Comparison of ENCODE assay signal across 1 cellular context in genomic region chr20:32462900-32463641, GRCh38.
TF ChIP-seq lines count a peak whose summit lies in the region.

No MANE protein-coding gene starts in this region.

TF ChIP-seq in SK-N-SH treated with all-trans-retinoic acid at 6 μM for 48 hours, 23 proteins besides CTCF, POLR2A, EP300 and RAD21 (continued from another document):
- TF ChIP-seq CREB5 (CRISPR knock-in tag; IDR thresholded peaks at IDR 0.05; ENCODE audit: low read depth): no peak
- TF ChIP-seq BACH2 (CRISPR knock-in tag; IDR thresholded peaks at IDR 0.05; ENCODE audit: borderline replicate concordance): no peak
